ENCODE assay signal across 8 cellular contexts in genomic region chr13:50236898-50237318, GRCh38.
DNase-seq lines count a peak whose midpoint lies in the region; ATAC-seq and TF ChIP-seq lines count a peak whose summit lies in the region.

No MANE protein-coding gene starts in this region.

- H3K9me3 ChIP-seq in IMR-90 (ENCODE audit: control insufficient read depth, insufficient read depth, low read length): no peaks in the 10 kb centered on the region
- H3K9me3 ChIP-seq in transverse colon: no peaks in the 10 kb centered on the region

- H2BK20ac ChIP-seq in IMR-90 (ENCODE audit: low read depth, low read length): no peak overlapping the region

- H2BK120ac ChIP-seq in IMR-90 (ENCODE audit: low read depth, low read length): no peak overlapping the region

- intact Hi-C loops in IMR-90 (cut with micrococcal nuclease) (no loop called here), transverse colon (cut with DNase I; ENCODE audit: low total_unique reads) (no loop called here)

- H3K14ac ChIP-seq in IMR-90 (replicated peaks; ENCODE audit: low read depth, low read length): no peak overlapping the region

- dilution Hi-C loops in IMR-90 (cut with HindIII; ENCODE audit: low sequenced_read_pairs, unreplicated experiment): no loop called here

- POLR2A ChIA-PET in IMR-90 (lab: Charles Lee; ENCODE audit: unreplicated experiment): no interaction called here

- CTCF ChIA-PET in IMR-90 (lab: Yijun Ruan, JAX): interaction anchor here (0.6 kb wide), 1 partner anchor 1624 kb away, joined by 4 read pairs; no protein-coding TSS in a partner anchor

- H3K4me1 Mint-ChIP-seq in progenitor cell of endocrine pancreas (ENCODE audit: low read depth): peaks cover 22% of the 10 kb centered on the region

- H2BK5ac ChIP-seq in IMR-90 (ENCODE audit: low read depth, low read length, poor library complexity, severe bottlenecking): no peak overlapping the region

- TF ChIP-seq POLR2A in IMR-90 (IDR thresholded peaks at IDR 0.05; ENCODE audit: low read depth, low read length) (no peak), transverse colon (IDR thresholded peaks at IDR 0.05) (no peak)

- DNase-seq in GM10266 (ENCODE audit: extremely low spot score): peak; percentile 64
- peak; percentile 5 for DNase-seq in IMR-90
- peak; percentile 64 for DNase-seq in choroid plexus epithelial cell (ENCODE audit: low read depth)
- no peak for DNase-seq in transverse colon
- no peak for DNase-seq in NCI-H82 treated with DMSO at 0.1 percent for 48 hours (lab: John Stamatoyannopoulos, UW; ENCODE audit: unreplicated experiment)
- no peak for DNase-seq in progenitor cell of endocrine pancreas (ENCODE audit: low spot score, unreplicated experiment)
- DNase-seq in hippocampal formation (lab: John Stamatoyannopoulos, UW): no peak

- in situ Hi-C loops in IMR-90 (cut with MboI; ENCODE audit: low sequenced_read_pairs): no loop called here
- in situ Hi-C loops in transverse colon (cut with MboI; ENCODE audit: low pct_ligation_motif_present in 1 of 4, low pct_unique_long_range_greater_than_20kb in 1 of 4, low sequenced_read_pairs in 3 of 4): no loop called here

- H2AK5ac ChIP-seq in IMR-90 (ENCODE audit: low read depth, low read length): no peak overlapping the region

- ATAC-seq in GM21526 (IDR thresholded peaks at IDR 0.05; ENCODE audit: low FRiP score, unreplicated experiment) (peak; percentile 88), IMR-90 (ENCODE audit: low read depth) (no peak)

- H3K27ac Mint-ChIP-seq in progenitor cell of endocrine pancreas: no peak overlapping the region

- H3K36me3 ChIP-seq in IMR-90 (ENCODE audit: control insufficient read depth, insufficient read depth, low read length) (no peaks in the 10 kb centered on the region), transverse colon (no peaks in the 10 kb centered on the region)

- WGBS in IMR-90 (ENCODE audit: extremely low coverage in 2 of 2, insufficient read length in 1 of 2), 2 experiments: 60% methylated on average over 1 of the region's 9 CpGs; no CpG with 5 or more reads in 1 of the 2 experiments
- WGBS in transverse colon (ENCODE audit: low coverage in 1 of 2), 2 donors: 55 to 80% methylated on average over 9 of the region's 9 CpGs

- no peaks in the 10 kb centered on the region for H4K20me1 ChIP-seq in IMR-90 (ENCODE audit: insufficient read depth, low read length)

- H3K4me3 ChIP-seq in IMR-90 (ENCODE audit: insufficient read depth, low read depth, low read length): no peak overlapping the region
- no peak overlapping the region for H3K4me3 ChIP-seq in choroid plexus epithelial cell (ENCODE audit: low read depth, low read length)
- H3K4me3 ChIP-seq in transverse colon: no peak overlapping the region

- TF ChIP-seq EP300 in transverse colon (IDR thresholded peaks at IDR 0.05; ENCODE audit: low read depth): no peak

- no peak overlapping the region for H3K18ac ChIP-seq in IMR-90 (ENCODE audit: low read depth, low read length)

- no peak overlapping the region for H3K23ac ChIP-seq in IMR-90 (ENCODE audit: low read depth, low read length)

- no peak overlapping the region for H3K4me3 Mint-ChIP-seq in progenitor cell of endocrine pancreas (ENCODE audit: low read depth)

- H3K36me3 Mint-ChIP-seq in progenitor cell of endocrine pancreas (ENCODE audit: insufficient read depth): peaks cover 5% of the 10 kb centered on the region

- no peak overlapping the region for H3K27ac ChIP-seq in IMR-90 (ENCODE audit: insufficient read depth, low read length)
- H3K27ac ChIP-seq in transverse colon: no peak overlapping the region

- H4K5ac ChIP-seq in IMR-90 (ENCODE audit: low read depth, low read length): no peak overlapping the region

- H3K4ac ChIP-seq in IMR-90 (ENCODE audit: low read depth, low read length): no peak overlapping the region

- H3K56ac ChIP-seq in IMR-90 (ENCODE audit: extremely low read depth, insufficient read depth, low read length): no peak overlapping the region

- no peaks in the 10 kb centered on the region; the same call in 1 of the 2 replicates for H3K4me1 ChIP-seq in IMR-90 (ENCODE audit: control insufficient read depth, insufficient read depth, low read length)
- no peaks in the 10 kb centered on the region for H3K4me1 ChIP-seq in transverse colon

- no peak overlapping the region for H3K4me2 ChIP-seq in IMR-90 (ENCODE audit: low read depth, low read length)

- peaks cover 7% of the 10 kb centered on the region for H3K9me3 Mint-ChIP-seq in progenitor cell of endocrine pancreas (ENCODE audit: low read depth)

- no peak overlapping the region for H2AK9ac ChIP-seq in IMR-90 (replicated peaks; ENCODE audit: low read depth, low read length, poor library complexity)

- TF ChIP-seq CTCF in GM10266 (IDR thresholded peaks at IDR 0.05; ENCODE audit: control insufficient read depth, insufficient read depth, low read depth, missing control alignments): peak; percentile 3
- TF ChIP-seq CTCF in IMR-90 (conservative IDR thresholded peaks at IDR 0.05; ENCODE audit: low read depth, low read length): no peak
- peak; percentile 17 for TF ChIP-seq CTCF in choroid plexus epithelial cell (conservative IDR thresholded peaks at IDR 0.05; ENCODE audit: low read depth, low read length)
- no peak for TF ChIP-seq CTCF in transverse colon (IDR thresholded peaks at IDR 0.05)
- TF ChIP-seq CTCF in progenitor cell of endocrine pancreas (IDR thresholded peaks at IDR 0.05; ENCODE audit: unreplicated experiment): no peak

- no peak overlapping the region for H2AFZ ChIP-seq in IMR-90 (replicated peaks; ENCODE audit: low read length, poor library complexity)

- H3K9me1 ChIP-seq in IMR-90 (ENCODE audit: insufficient read depth, low read length): no peaks in the 10 kb centered on the region

- H3K27me3 Mint-ChIP-seq in progenitor cell of endocrine pancreas: no peaks in the 10 kb centered on the region

- peaks cover 20% of the 10 kb centered on the region for H3K27me3 ChIP-seq in IMR-90 (ENCODE audit: control insufficient read depth, insufficient read depth, low read length)
- no peaks in the 10 kb centered on the region for H3K27me3 ChIP-seq in transverse colon

- no peak for TF ChIP-seq RAD21 in IMR-90 (IDR thresholded peaks at IDR 0.05; ENCODE audit: low read length)

- no peak overlapping the region for H2BK15ac ChIP-seq in IMR-90 (ENCODE audit: low read depth, low read length)

- H4K8ac ChIP-seq in IMR-90 (ENCODE audit: low read depth in 2 of 2, low read length in 2 of 2): no peak overlapping the region

- H3K9ac ChIP-seq in IMR-90 (ENCODE audit: low read depth, low read length): no peak overlapping the region

- no TSS peak for BruUV-seq in IMR-90 (replicated peaks; lab: Mats Ljungman, UMichigan)

- H3K79me1 ChIP-seq in IMR-90 (ENCODE audit: low read depth in 1 of 2, low read length in 2 of 2): no peaks in the 10 kb centered on the region

- no peak overlapping the region for H4K91ac ChIP-seq in IMR-90 (ENCODE audit: insufficient read depth, low read depth, low read length)

TF ChIP-seq in IMR-90, 13 proteins besides CTCF, POLR2A, EP300 and RAD21:
- TF ChIP-seq CEBPB (IDR thresholded peaks at IDR 0.05; ENCODE audit: low read depth, low read length) (no peak), RFX5 (IDR thresholded peaks at IDR 0.05; ENCODE audit: low read depth, low read length) (no peak), BHLHE40 (IDR thresholded peaks at IDR 0.05; ENCODE audit: low read depth, low read length) (no peak), RCOR1 (IDR thresholded peaks at IDR 0.05; ENCODE audit: insufficient replicate concordance, low read length) (no peak), MAFK (IDR thresholded peaks at IDR 0.05; ENCODE audit: low read depth, low read length) (no peak), MAZ (IDR thresholded peaks at IDR 0.05; ENCODE audit: borderline replicate concordance, low read depth, low read length) (no peak), MXI1 (IDR thresholded peaks at IDR 0.05; ENCODE audit: borderline replicate concordance, low read depth, low read length) (no peak), NFE2L2 (IDR thresholded peaks at IDR 0.05; ENCODE audit: low read depth, low read length) (no peak), SMC3 (IDR thresholded peaks at IDR 0.05; ENCODE audit: low read depth, low read length) (no peak), CHD1 (IDR thresholded peaks at IDR 0.05; ENCODE audit: low read depth, low read length) (no peak), ELK1 (IDR thresholded peaks at IDR 0.05; ENCODE audit: borderline replicate concordance, low read depth, low read length) (no peak), FOS (IDR thresholded peaks at IDR 0.05; ENCODE audit: low read depth, low read length) (no peak), USF2 (IDR thresholded peaks at IDR 0.05; ENCODE audit: low read depth, low read length) (no peak)

Comparison
In these comparisons a context has a peak if more than half of its experiments do, and no peak if none do; other contexts are left out.
1. DNase-seq: peak in GM10266 (single experiment), IMR-90 (single experiment) and choroid plexus epithelial cell (single experiment); none in transverse colon (single experiment), NCI-H82 treated with DMSO at 0.1 percent for 48 hours (single experiment), progenitor cell of endocrine pancreas (single experiment) and hippocampal formation (0 of 2).
2. CTCF ChIP-seq: peak in GM10266 (single experiment) and choroid plexus epithelial cell (single experiment); none in IMR-90 (single experiment), transverse colon (0 of 5) and progenitor cell of endocrine pancreas (single experiment).